12 cellular contexts compared by ENCODE assay signal in the genomic region with DNA sequence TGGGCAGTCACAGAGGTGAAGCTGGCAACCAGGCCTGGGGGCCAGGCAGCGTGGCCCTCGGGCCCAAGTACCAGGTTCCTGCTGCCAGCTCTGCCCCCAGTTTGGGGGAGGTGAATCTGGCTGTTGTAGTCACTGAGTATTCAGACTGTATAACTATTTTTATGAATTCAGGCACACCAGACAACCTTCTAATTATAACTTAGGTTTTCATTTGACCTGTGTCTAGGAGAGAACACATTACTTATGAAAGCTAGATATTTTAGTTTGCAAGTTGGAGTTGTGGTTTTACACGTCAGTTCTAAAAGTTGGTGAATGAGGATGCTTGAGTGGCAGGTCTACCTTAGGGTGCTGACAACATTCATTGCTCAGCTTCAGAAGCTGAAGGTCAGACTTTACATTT.
DNase-seq lines count a peak whose midpoint lies in the region; ATAC-seq and TF ChIP-seq lines count a peak whose summit lies in the region.
"Had no signal": no experiment of that assay in that cellular context is flagged by ENCODE, and none has a peak within 500 bp of the region (broad histone marks: within the 10 kb centered on the region; RNA-seq: fewer than 3 reads in every experiment).

No MANE protein-coding gene starts in this region.

- H3K27ac ChIP-seq in gastroesophageal sphincter (no peak overlapping the region), stomach (no peak overlapping the region)
- H3K27ac ChIP-seq: dorsolateral prefrontal cortex had no signal

- no peak overlapping the region for H3K4me3 Mint-ChIP-seq in central memory CD8-positive, alpha-beta T cell
- H3K4me3 Mint-ChIP-seq: activated naive CD4-positive, alpha-beta T cell treated with anti-CD3 and anti-CD28 coated beads, Interleukin-2, amount 50 U/mL, for 24 hours; H9 had no signal

- intact Hi-C loops in stomach (cut with DNase I; ENCODE audit: low total_unique reads): no loop called here

- H3K27me3 ChIP-seq in gastroesophageal sphincter: no peaks in the 10 kb centered on the region
- H3K27me3 ChIP-seq in stomach: no peaks in the 10 kb centered on the region
- H3K27me3 ChIP-seq: dorsolateral prefrontal cortex had no signal

- DNase-seq in central memory CD8-positive, alpha-beta T cell (ENCODE audit: low spot score in 2 of 2): no peak
- DNase-seq in anterior cingulate cortex (lab: John Stamatoyannopoulos, UW) (no peak), NCI-H2107 treated with DMSO at 0.1 percent for 48 hours (lab: John Stamatoyannopoulos, UW; ENCODE audit: unreplicated experiment) (no peak), stomach (no peak)
- DNase-seq: dorsolateral prefrontal cortex, glutamatergic neuron, H9 had no signal

- H3K36me3 Mint-ChIP-seq in central memory CD8-positive, alpha-beta T cell (ENCODE audit: insufficient read depth): peaks cover 2% of the 10 kb centered on the region
- H3K36me3 Mint-ChIP-seq: activated naive CD4-positive, alpha-beta T cell treated with anti-CD3 and anti-CD28 coated beads, Interleukin-2, amount 50 U/mL, for 24 hours had no signal

- H3K27me3 Mint-ChIP-seq in central memory CD8-positive, alpha-beta T cell: no peaks in the 10 kb centered on the region
- H3K27me3 Mint-ChIP-seq: activated naive CD4-positive, alpha-beta T cell treated with anti-CD3 and anti-CD28 coated beads, Interleukin-2, amount 50 U/mL, for 24 hours had no signal

- H3K4me1 ChIP-seq in gastroesophageal sphincter: peaks cover 0 to 40% (median 0%) of the 10 kb centered on the region in 3 donors
- H3K4me1 ChIP-seq in stomach: peaks cover 0 to 42% (median 14%) of the 10 kb centered on the region in 4 donors

- 44 to 92% methylated on average over 2 to 3 of the region's 3 CpGs for WGBS in gastroesophageal sphincter (ENCODE audit: low coverage in 1 of 2), 2 donors
- WGBS in stomach, 5 donors: 71 to 93% (median 86%) methylated on average over 3 of the region's 3 CpGs

- no peak for TF ChIP-seq EP300 in gastroesophageal sphincter (IDR thresholded peaks at IDR 0.05)
- no peak for TF ChIP-seq EP300 in stomach (IDR thresholded peaks at IDR 0.05)

- peak overlapping the region; percentile 63 for H3K27ac Mint-ChIP-seq in central memory CD8-positive, alpha-beta T cell (ENCODE audit: low read depth)
- H3K27ac Mint-ChIP-seq: activated naive CD4-positive, alpha-beta T cell treated with anti-CD3 and anti-CD28 coated beads, Interleukin-2, amount 50 U/mL, for 24 hours had no signal

- H3K9me3 Mint-ChIP-seq in central memory CD8-positive, alpha-beta T cell: no peaks in the 10 kb centered on the region
- H3K9me3 Mint-ChIP-seq: activated naive CD4-positive, alpha-beta T cell treated with anti-CD3 and anti-CD28 coated beads, Interleukin-2, amount 50 U/mL, for 24 hours had no signal

- H3K4me1 Mint-ChIP-seq in central memory CD8-positive, alpha-beta T cell: peaks cover 45% of the 10 kb centered on the region

- peak; percentile 84 for ATAC-seq in GM18868 (IDR thresholded peaks at IDR 0.05; ENCODE audit: unreplicated experiment)
- peak; percentile 60 for ATAC-seq in GM21390 (IDR thresholded peaks at IDR 0.05; ENCODE audit: unreplicated experiment)
- ATAC-seq in HG03095 (IDR thresholded peaks at IDR 0.05; ENCODE audit: unreplicated experiment): peak; percentile 58
- ATAC-seq in central memory CD8-positive, alpha-beta T cell (replicated peaks; ENCODE audit: extremely low read depth, poor library complexity, severe bottlenecking): no peak
- ATAC-seq in gastroesophageal sphincter: no peak

- no peak for TF ChIP-seq CTCF in gastroesophageal sphincter (IDR thresholded peaks at IDR 0.05)
- TF ChIP-seq CTCF in stomach (IDR thresholded peaks at IDR 0.05): no peak

- H3K9me3 ChIP-seq in gastroesophageal sphincter: no peaks in the 10 kb centered on the region
- no peaks in the 10 kb centered on the region for H3K9me3 ChIP-seq in stomach

- TF ChIP-seq POLR2A in gastroesophageal sphincter (IDR thresholded peaks at IDR 0.05) (no peak), stomach (IDR thresholded peaks at IDR 0.05) (no peak)

- H3K36me3 ChIP-seq in gastroesophageal sphincter (no peaks in the 10 kb centered on the region), stomach (no peaks in the 10 kb centered on the region)

- H3K4me3 ChIP-seq in gastroesophageal sphincter (no peak overlapping the region), stomach (no peak overlapping the region)
- H3K4me3 ChIP-seq: dorsolateral prefrontal cortex had no signal

Comparison
In these comparisons a context has a peak if more than half of its experiments do, and no peak if none do; other contexts are left out.
1. ATAC-seq: peak in GM18868 (single experiment), GM21390 (single experiment) and HG03095 (single experiment); none in central memory CD8-positive, alpha-beta T cell (single experiment) and gastroesophageal sphincter (single experiment).